15 cellular contexts compared by ENCODE assay signal in the genomic region with DNA sequence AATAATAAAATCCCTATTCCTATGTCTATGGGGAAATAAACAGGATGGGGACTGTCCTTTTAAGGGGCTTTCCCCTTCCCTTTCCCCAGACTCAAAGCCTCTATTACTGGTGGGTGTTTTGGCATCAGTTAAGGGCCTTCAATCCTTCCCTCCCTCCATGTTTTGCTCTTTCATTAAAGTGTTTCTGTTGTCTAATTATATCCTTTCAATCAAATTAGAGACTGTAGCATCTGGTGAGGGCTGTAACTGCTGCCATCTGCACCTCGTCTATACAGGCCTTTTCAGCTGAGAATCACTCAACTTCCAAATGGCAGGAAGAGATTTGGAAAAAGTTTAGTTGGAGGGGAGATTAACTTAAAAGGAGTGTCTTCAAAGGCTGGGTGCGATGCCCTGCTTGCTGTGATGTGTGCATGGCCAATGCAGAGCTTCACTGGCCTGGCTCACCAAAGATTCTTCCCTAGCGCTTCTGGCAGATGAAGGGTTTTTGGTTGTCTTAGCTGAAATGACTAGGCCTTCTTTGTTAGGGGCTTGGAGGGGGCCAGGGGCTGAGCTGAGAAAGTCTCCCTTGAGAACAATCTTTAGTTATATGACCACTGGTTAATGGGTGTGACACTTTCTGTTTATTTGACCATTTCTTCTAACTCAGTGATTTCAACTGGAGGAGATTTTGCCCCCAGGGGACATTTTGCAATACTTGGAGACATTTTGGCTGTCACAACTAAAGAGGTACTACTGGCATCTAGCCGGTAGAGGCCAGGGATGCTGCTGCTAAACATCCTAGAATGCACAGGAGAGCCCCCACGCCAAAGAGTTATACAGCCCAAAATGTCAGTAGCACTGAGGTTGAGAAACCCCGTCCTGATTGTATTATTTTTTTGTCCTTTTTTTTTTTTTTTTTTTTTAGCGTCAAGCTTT. TPM values are rescaled to one million over a fixed set of nuclear protein-coding genes. Genes with fewer than 3 reads are reported as not detected.
DNase-seq lines count a peak whose midpoint lies in the region; ATAC-seq and TF ChIP-seq lines count a peak whose summit lies in the region.
"Had no signal": no experiment of that assay in that cellular context is flagged by ENCODE, and none has a peak within 500 bp of the region (broad histone marks: within the 10 kb centered on the region; RNA-seq: fewer than 3 reads in every experiment).

No MANE protein-coding gene starts in this region.

- peak overlapping the region in 1 of 2 donors; percentile 31 for H3K27ac ChIP-seq in right atrium auricular region
- no peak overlapping the region for H3K27ac ChIP-seq in PC-3 (ENCODE audit: low read length)
- H3K27ac ChIP-seq in aorta (ENCODE audit: low read depth in 1 of 2, low read length in 2 of 2), result no peak overlapping the region
- H3K27ac ChIP-seq in neuronal stem cell (replicated peaks; ENCODE audit: low read length), result no peak overlapping the region
- H3K27ac ChIP-seq: ascending aorta had no signal

- no peak overlapping the region for H2BK15ac ChIP-seq in neuronal stem cell (ENCODE audit: low read length)

- H2BK120ac ChIP-seq in neuronal stem cell (ENCODE audit: low read depth, low read length), result no peak overlapping the region

- H3K4me2 ChIP-seq in PC-3 (ENCODE audit: low read length) (no peak overlapping the region), neuronal stem cell (ENCODE audit: insufficient read depth, low read length, poor library complexity, severe bottlenecking) (no peak overlapping the region)

- H3K23ac ChIP-seq in neuronal stem cell (ENCODE audit: low read depth, low read length, poor library complexity), result no peak overlapping the region

- H3K36me3 ChIP-seq in right atrium auricular region, result no peaks in the 10 kb centered on the region
- H3K36me3 ChIP-seq in PC-3 (ENCODE audit: low read depth, low read length), result no peaks in the 10 kb centered on the region
- H3K36me3 ChIP-seq in aorta (ENCODE audit: control insufficient read depth in 1 of 2, insufficient read depth in 2 of 2, low read length in 1 of 2), result no peaks in the 10 kb centered on the region
- H3K36me3 ChIP-seq in neuronal stem cell (replicated peaks in 1 of 2; ENCODE audit: control insufficient read depth in 2 of 2, insufficient read depth in 2 of 2, low read length in 2 of 2), result peaks cover 0 to 23% of the 10 kb centered on the region in 2 donors
- H3K36me3 ChIP-seq: ascending aorta had no signal

- H3K4me1 ChIP-seq in right atrium auricular region (peaks cover 0 to 47% of the 10 kb centered on the region in 2 donors), PC-3 (ENCODE audit: insufficient read depth, low read length) (peaks cover 10% of the 10 kb centered on the region; the same call in 1 of the 2 replicates), aorta (ENCODE audit: control insufficient read depth in 1 of 2, insufficient read depth in 2 of 2, low read length in 2 of 2) (no peaks in the 10 kb centered on the region), neuronal stem cell (ENCODE audit: control insufficient read depth in 2 of 2, insufficient read depth in 1 of 2, low read depth in 1 of 2, low read length in 2 of 2) (peaks cover 2 to 4% of the 10 kb centered on the region in 2 donors)
- H3K4me1 ChIP-seq: ascending aorta had no signal

- DNase-seq in Right ventricle myocardium inferior (ENCODE audit: missing footprints), result no peak
- DNase-seq in right atrium auricular region (ENCODE audit: low spot score), result no peak
- peak; percentile 39 for DNase-seq in PC-3
- DNase-seq in fibroblast of the aortic adventitia (ENCODE audit: low read depth), result peak; percentile 30
- DNase-seq in aorta, result no peak
- no peak for DNase-seq in SHP77 treated with DMSO at 0.1 percent for 48 hours (lab: John Stamatoyannopoulos, UW)
- no peak for DNase-seq in neuronal stem cell (ENCODE audit: low spot score)
- DNase-seq in kidney glomerular epithelial cell (lab: John Stamatoyannopoulos, UW), result no peak
- DNase-seq: activated T-cell treated with anti-CD3 and anti-CD28 coated beads, Interleukin-2, amount 50 U/mL, for 1 hour; effector memory CD4-positive, alpha-beta T cell; midbrain; substantia nigra had no signal

- H3K9ac ChIP-seq in PC-3 (ENCODE audit: low read length) (no peak overlapping the region), neuronal stem cell (ENCODE audit: low read depth, low read length, poor library complexity) (no peak overlapping the region)

- no peak for TF ChIP-seq CTCF in right atrium auricular region (IDR thresholded peaks at IDR 0.05)
- TF ChIP-seq CTCF in PC-3 (conservative IDR thresholded peaks at IDR 0.05; ENCODE audit: low read depth, low read length), result no peak
- TF ChIP-seq CTCF in fibroblast of the aortic adventitia (IDR thresholded peaks at IDR 0.05; ENCODE audit: insufficient read depth, low read length), result no peak

- no peaks in the 10 kb centered on the region for H3F3A ChIP-seq in PC-3 (ENCODE audit: low read length, unreplicated experiment)

- H4K8ac ChIP-seq in neuronal stem cell (ENCODE audit: low read depth, low read length), result no peak overlapping the region

- no peak overlapping the region for H3K4ac ChIP-seq in neuronal stem cell (ENCODE audit: low read length)

- H3K79me2 ChIP-seq in PC-3 (ENCODE audit: low read length), result no peaks in the 10 kb centered on the region

- ATAC-seq in Right ventricle myocardium inferior (peak; percentile 55), PC-3 (no peak), aorta (ENCODE audit: low FRiP score) (peak; percentile 53)
- ATAC-seq: Panc1 had no signal

- no peak overlapping the region for H3K14ac ChIP-seq in neuronal stem cell (ENCODE audit: low read length)

- no peaks in the 10 kb centered on the region for H3K27me3 ChIP-seq in right atrium auricular region
- no peaks in the 10 kb centered on the region for H3K27me3 ChIP-seq in PC-3 (ENCODE audit: low read length)
- H3K27me3 ChIP-seq in aorta (ENCODE audit: control insufficient read depth in 1 of 2, insufficient read depth in 2 of 2, low read length in 1 of 2), result no peaks in the 10 kb centered on the region
- H3K27me3 ChIP-seq in neuronal stem cell (ENCODE audit: control insufficient read depth in 3 of 3, insufficient read depth in 3 of 3, low read depth in 1 of 3, low read length in 3 of 3), result peaks cover 0 to 2% (median 0%) of the 10 kb centered on the region in 3 experiments
- H3K27me3 ChIP-seq: ascending aorta had no signal

- POLR2A ChIA-PET in PC-3 (lab: Charles Lee; ENCODE audit: unreplicated experiment), result no interaction called here

- no peak overlapping the region for H4K91ac ChIP-seq in neuronal stem cell (ENCODE audit: low read depth, low read length, poor library complexity)

- CTCF ChIA-PET in PC-3 (lab: Charles Lee), result no interaction called here

- intact Hi-C loops in Right ventricle myocardium inferior (cut with DNase I), result no loop called here
- intact Hi-C loops in PC-3 (cut with micrococcal nuclease), result no loop called here
- intact Hi-C loops in aorta (cut with DNase I), result no loop called here

- no TSS peak for BruUV-seq in PC-3 (replicated peaks; lab: Mats Ljungman, UMichigan)

- H3K9me3 ChIP-seq in right atrium auricular region, result no peaks in the 10 kb centered on the region
- no peaks in the 10 kb centered on the region for H3K9me3 ChIP-seq in PC-3 (ENCODE audit: low read length)
- no peaks in the 10 kb centered on the region for H3K9me3 ChIP-seq in aorta (ENCODE audit: control insufficient read depth, low read length)
- H3K9me3 ChIP-seq in neuronal stem cell (replicated peaks in 1 of 2; ENCODE audit: control insufficient read depth in 2 of 2, insufficient read depth in 1 of 2, low read depth in 1 of 2, low read length in 2 of 2), result no peaks in the 10 kb centered on the region
- H3K9me3 ChIP-seq: ascending aorta, psoas muscle had no signal

- no peak overlapping the region for H2AFZ ChIP-seq in PC-3 (ENCODE audit: low read length)
- no peak overlapping the region for H2AFZ ChIP-seq in neuronal stem cell (ENCODE audit: low read length)

- H3K4me3 ChIP-seq in right atrium auricular region, result no peak overlapping the region
- no peak overlapping the region for H3K4me3 ChIP-seq in PC-3 (ENCODE audit: low read length)
- H3K4me3 ChIP-seq in fibroblast of the aortic adventitia (ENCODE audit: low read depth, low read length), result no peak overlapping the region
- no peak overlapping the region for H3K4me3 ChIP-seq in aorta (ENCODE audit: low read length in 2 of 2)
- no peak overlapping the region for H3K4me3 ChIP-seq in neuronal stem cell (ENCODE audit: low read length in 2 of 2)
- H3K4me3 ChIP-seq: ascending aorta, psoas muscle had no signal

- no peaks in the 10 kb centered on the region for H3K9me2 ChIP-seq in PC-3 (replicated peaks; ENCODE audit: low read length)

- H2BK12ac ChIP-seq in neuronal stem cell (ENCODE audit: low read length), result no peak overlapping the region

- H3K18ac ChIP-seq in neuronal stem cell (ENCODE audit: low read length), result no peak overlapping the region

- WGBS in aorta, 2 donors, result 79 to 89% methylated on average over 7 of the region's 7 CpGs
- WGBS in neuronal stem cell (ENCODE audit: extremely low coverage in 2 of 2, insufficient read length in 2 of 2, insufficient replicate concordance in 1 of 2), 2 donors, result no CpG with 5 or more reads among the region's 7 CpGs

- H3K79me1 ChIP-seq in neuronal stem cell (ENCODE audit: low read depth, low read length), result no peaks in the 10 kb centered on the region

- no peaks in the 10 kb centered on the region for H4K20me1 ChIP-seq in PC-3 (ENCODE audit: low read length)

- no peak overlapping the region for H2BK5ac ChIP-seq in neuronal stem cell (ENCODE audit: low read length)

- no peak overlapping the region for H2AK5ac ChIP-seq in neuronal stem cell (ENCODE audit: low read depth, low read length)

RNA-seq across cellular contexts. Expression of gene KREMEN1, which starts 7.5 kb away (rescaled TPM):
- total RNA-seq in Right ventricle myocardium inferior (48.8 TPM), right atrium auricular region (10 to 100 TPM; 39.7 to 44.7 TPM), PC-3 (2014; rRNA removed) (2.7 and 4.1 TPM in 2 replicates), fibroblast of the aortic adventitia (ENCODE audit: low replicate concordance) (2.5 and 5.7 TPM in 2 replicates), aorta (10 to 100 TPM; 13.4 to 19.1 TPM)
- 1 to 10 TPM; 1.9 to 3.6 TPM for polyA plus RNA-seq in aorta
- polyA plus RNA-seq in neuronal stem cell (2013, experiment 1 of 2), result 2.0 TPM
- 2.2 TPM for polyA plus RNA-seq in neuronal stem cell (2013, experiment 2 of 2)

RNA-seq across cellular contexts. Expression of gene C22orf31, which starts 18.7 kb away (rescaled TPM):
- total RNA-seq in Right ventricle myocardium inferior, result not detected
- not detected for total RNA-seq in right atrium auricular region
- total RNA-seq in PC-3 (2014; rRNA removed), result not detected in 2 replicates
- not detected in 2 replicates for total RNA-seq in fibroblast of the aortic adventitia (ENCODE audit: low replicate concordance)
- not detected for total RNA-seq in aorta
- not detected for polyA plus RNA-seq in aorta
- not detected for polyA plus RNA-seq in neuronal stem cell (2013, experiment 1 of 2)
- not detected for polyA plus RNA-seq in neuronal stem cell (2013, experiment 2 of 2)
- total RNA-seq: ascending aorta, psoas muscle had no signal
- polyA plus RNA-seq: psoas muscle had no signal

Comparison
In these comparisons a context has a peak if more than half of its experiments do, and no peak if none do; other contexts are left out.
1. DNase-seq: peak in PC-3 (single experiment) and fibroblast of the aortic adventitia (single experiment); none in Right ventricle myocardium inferior (single experiment), right atrium auricular region (single experiment), aorta (0 of 2), SHP77 treated with DMSO at 0.1 percent for 48 hours (single experiment), neuronal stem cell (single experiment) and kidney glomerular epithelial cell (single experiment).